Comparison of ENCODE assay signal across 1 cellular context in the genomic region with DNA sequence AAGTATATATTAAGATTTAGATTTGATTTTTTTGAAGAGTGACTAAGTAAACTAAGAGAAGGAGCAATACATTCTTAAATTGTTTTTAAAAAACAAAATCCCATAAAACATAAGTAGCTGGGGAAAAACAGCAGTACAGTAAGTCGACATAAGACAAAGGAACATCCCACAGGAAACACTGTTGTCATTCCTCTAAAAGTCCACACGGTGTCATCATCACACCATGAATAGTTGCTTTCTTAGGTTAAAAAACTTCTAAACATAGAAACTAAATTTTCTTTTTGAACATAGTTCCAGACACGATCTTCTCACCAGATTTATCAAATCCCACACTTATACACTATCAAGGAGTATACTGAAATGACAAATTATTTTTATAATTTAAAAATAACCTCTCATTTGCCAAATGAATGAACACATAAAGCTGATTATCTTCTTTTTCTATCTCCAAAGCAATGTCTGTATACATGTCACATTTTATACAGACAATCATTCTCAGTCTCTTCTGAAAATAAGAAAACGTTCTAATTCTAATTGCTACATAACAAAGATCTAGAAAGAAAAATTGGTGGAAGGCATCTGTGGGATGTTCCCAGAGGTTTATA.
TF ChIP-seq lines count a peak whose summit lies in the region.

No MANE protein-coding gene starts in this region.

TF ChIP-seq in HepG2, 621 proteins besides CTCF, POLR2A, EP300 and RAD21 (continued from another document):
- peak; percentile 74 for TF ChIP-seq STAG1 (CRISPR knock-in tag; IDR thresholded peaks at IDR 0.05)
- no peak for TF ChIP-seq ZNF850 (CRISPR knock-in tag; conservative IDR thresholded peaks at IDR 0.05)
